Comparison of ENCODE assay signal across 8 cellular contexts in genomic region chr9:126705311-126705766, GRCh38.
DNase-seq lines count a peak whose midpoint lies in the region; ATAC-seq and TF ChIP-seq lines count a peak whose summit lies in the region.

No MANE protein-coding gene starts in this region.

- no peak for DNase-seq in BJ (ENCODE audit: low read depth)
- peak; percentile 55 to 92 for DNase-seq in HAP-1 (ENCODE audit: low spot score in 2 of 2)
- peak; percentile 70 for DNase-seq in NCI-H460 (ENCODE audit: extremely low read depth, low read depth)
- DNase-seq in activated CD4-positive, alpha-beta T cell treated with anti-CD3 and anti-CD28 coated beads, Interleukin-2, amount 10 ng/mL, durations not matched to agents 24 days and 14 days, result peak; percentile 96
- DNase-seq in choroid plexus epithelial cell (ENCODE audit: low read depth), result peak; percentile 77
- peak; percentile 76 to 96 for DNase-seq in lower leg skin (ENCODE audit: low spot score in 2 of 2)
- peak; percentile 57 to 83 (median 80) for DNase-seq in stimulated activated CD4-positive, alpha-beta T cell treated with anti-CD3 and anti-CD28 coated beads, TNF-alpha, amount 100 ng/mL, for 1 hour (ENCODE audit: low read depth in 3 of 3, low spot score in 1 of 3)

- CTCF ChIA-PET in BJ (lab: Yijun Ruan, JAX), result interaction anchor here (0.6 to 10.7 kb wide), 30 partner anchors 9 to 1131 kb away, joined by 3 to 252 read pairs (median 5); partner anchors contain the start of gene ZBTB43

- POLR2A ChIA-PET in BJ (lab: Charles Lee), result no interaction called here

- H3K4me3 Mint-ChIP-seq in activated CD4-positive, alpha-beta T cell treated with anti-CD3 and anti-CD28 coated beads, Interleukin-2, amount 10 ng/mL, durations not matched to agents 24 days and 14 days, result peak overlapping the region; percentile 77

- H3K9me3 ChIP-seq in HAP-1, result no peaks in the 10 kb centered on the region

- no peaks in the 10 kb centered on the region for H3K9me3 Mint-ChIP-seq in activated CD4-positive, alpha-beta T cell treated with anti-CD3 and anti-CD28 coated beads, Interleukin-2, amount 10 ng/mL, durations not matched to agents 24 days and 14 days

- TF ChIP-seq CTCF in BJ (IDR thresholded peaks at IDR 0.05; ENCODE audit: insufficient read depth, low read depth, low read length) (peak; percentile 92), choroid plexus epithelial cell (conservative IDR thresholded peaks at IDR 0.05; ENCODE audit: low read depth, low read length) (peak; percentile 88), lower leg skin (IDR thresholded peaks at IDR 0.05) (peak in 1 of 3 donors; percentile 80)

- 4 to 5% methylated on average over 23 to 29 of the region's 30 CpGs for WGBS in lower leg skin, 2 donors

- H3K27ac Mint-ChIP-seq in activated CD4-positive, alpha-beta T cell treated with anti-CD3 and anti-CD28 coated beads, Interleukin-2, amount 10 ng/mL, durations not matched to agents 24 days and 14 days, result peak overlapping the region; percentile 71

- no peaks in the 10 kb centered on the region for H3K36me3 Mint-ChIP-seq in activated CD4-positive, alpha-beta T cell treated with anti-CD3 and anti-CD28 coated beads, Interleukin-2, amount 10 ng/mL, durations not matched to agents 24 days and 14 days (ENCODE audit: low read depth)

- no peak for TF ChIP-seq POLR2A in lower leg skin (IDR thresholded peaks at IDR 0.05)

- intact Hi-C loops in activated CD4-positive, alpha-beta T cell treated with anti-CD3 and anti-CD28 coated beads, Interleukin-2, amount 10 ng/mL, durations not matched to agents 24 days and 14 days (cut with micrococcal nuclease), result no loop called here
- intact Hi-C loops in lower leg skin (cut with DNase I; ENCODE audit: low total_unique reads), result loop anchor here (2.0 kb wide), 1 partner anchor 75 kb away; no protein-coding TSS in a partner anchor

- H3K4me1 Mint-ChIP-seq in activated CD4-positive, alpha-beta T cell treated with anti-CD3 and anti-CD28 coated beads, Interleukin-2, amount 10 ng/mL, durations not matched to agents 24 days and 14 days, result peaks cover 17% of the 10 kb centered on the region

- no peak overlapping the region for H3K4me3 ChIP-seq in BJ (ENCODE audit: low read depth, low read length)
- no peak overlapping the region for H3K4me3 ChIP-seq in HAP-1
- H3K4me3 ChIP-seq in choroid plexus epithelial cell (ENCODE audit: low read depth, low read length), result no peak overlapping the region
- H3K4me3 ChIP-seq in lower leg skin (ENCODE audit: low read depth, poor library complexity, severe bottlenecking), result no peak overlapping the region

- peaks cover 18% of the 10 kb centered on the region for H3K27me3 Mint-ChIP-seq in activated CD4-positive, alpha-beta T cell treated with anti-CD3 and anti-CD28 coated beads, Interleukin-2, amount 10 ng/mL, durations not matched to agents 24 days and 14 days

- no peak for ATAC-seq in GM21360 (IDR thresholded peaks at IDR 0.05; ENCODE audit: unreplicated experiment)

- peaks cover 16% of the 10 kb centered on the region for H3K4me1 ChIP-seq in HAP-1

- H3K36me3 ChIP-seq in BJ (ENCODE audit: control insufficient read depth, insufficient read depth, low read length) (no peaks in the 10 kb centered on the region), HAP-1 (replicated peaks) (no peaks in the 10 kb centered on the region)

- in situ Hi-C loops in HAP-1 (cut with MboI; ENCODE audit: low sequenced_read_pairs), result loop anchor here (5.0 kb wide), 1 partner anchor 77 kb away; no protein-coding TSS in a partner anchor

- H3K27me3 ChIP-seq in BJ (ENCODE audit: control insufficient read depth, insufficient read depth, low read length) (peaks cover 10% of the 10 kb centered on the region), HAP-1 (ENCODE audit: low read depth) (no peaks in the 10 kb centered on the region)
